ENCODE assay signal across 2 cellular contexts in the genomic region with DNA sequence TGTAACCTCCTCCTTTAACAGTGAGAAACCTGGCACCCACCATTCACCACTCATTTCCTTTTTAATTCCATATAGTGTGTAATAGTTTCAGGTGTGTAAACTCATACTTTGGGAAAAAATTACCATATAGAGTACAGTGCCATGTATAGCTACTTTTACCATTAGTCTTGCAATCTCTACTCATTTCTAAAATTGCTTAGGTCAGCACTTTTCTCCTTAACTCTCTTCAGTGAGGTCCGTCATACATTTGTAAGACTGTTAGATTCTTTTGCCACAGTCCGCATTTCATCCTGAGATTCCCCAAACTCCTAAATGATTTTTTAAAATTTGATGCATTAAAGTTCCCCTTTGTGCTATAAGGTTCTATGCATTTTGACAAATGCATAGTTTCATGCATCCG.
TF ChIP-seq lines count a peak whose summit lies in the region.

No MANE protein-coding gene starts in this region.

TF ChIP-seq in A549, 52 proteins besides CTCF, POLR2A, EP300 and RAD21 (continued from another document):
- TF ChIP-seq, protein P1, sequence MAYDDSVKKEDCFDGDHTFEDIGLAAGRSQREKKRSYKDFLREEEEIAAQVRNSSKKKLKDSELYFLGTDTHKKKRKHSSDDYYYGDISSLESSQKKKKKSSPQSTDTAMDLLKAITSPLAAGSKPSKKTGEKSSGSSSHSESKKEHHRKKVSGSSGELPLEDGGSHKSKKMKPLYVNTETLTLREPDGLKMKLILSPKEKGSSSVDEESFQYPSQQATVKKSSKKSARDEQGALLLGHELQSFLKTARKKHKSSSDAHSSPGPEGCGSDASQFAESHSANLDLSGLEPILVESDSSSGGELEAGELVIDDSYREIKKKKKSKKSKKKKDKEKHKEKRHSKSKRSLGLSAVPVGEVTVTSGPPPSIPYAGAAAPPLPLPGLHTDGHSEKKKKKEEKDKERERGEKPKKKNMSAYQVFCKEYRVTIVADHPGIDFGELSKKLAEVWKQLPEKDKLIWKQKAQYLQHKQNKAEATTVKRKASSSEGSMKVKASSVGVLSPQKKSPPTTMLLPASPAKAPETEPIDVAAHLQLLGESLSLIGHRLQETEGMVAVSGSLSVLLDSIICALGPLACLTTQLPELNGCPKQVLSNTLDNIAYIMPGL (CRISPR knock-in tag; IDR thresholded peaks at IDR 0.05; ENCODE audit: borderline replicate concordance), result no peak
- TF ChIP-seq PHF8 (IDR thresholded peaks at IDR 0.05; ENCODE audit: borderline replicate concordance, low read depth) (no peak), EHMT2 (IDR thresholded peaks at IDR 0.05; ENCODE audit: low read depth) (no peak), ZNF302 (CRISPR knock-in tag; IDR thresholded peaks at IDR 0.05) (no peak), FOXS1 (CRISPR knock-in tag; IDR thresholded peaks at IDR 0.05) (no peak)

TF ChIP-seq in K562, 482 proteins besides CTCF, POLR2A, EP300 and RAD21 (continued from another document and continues in another):
- TF ChIP-seq, protein P2, sequence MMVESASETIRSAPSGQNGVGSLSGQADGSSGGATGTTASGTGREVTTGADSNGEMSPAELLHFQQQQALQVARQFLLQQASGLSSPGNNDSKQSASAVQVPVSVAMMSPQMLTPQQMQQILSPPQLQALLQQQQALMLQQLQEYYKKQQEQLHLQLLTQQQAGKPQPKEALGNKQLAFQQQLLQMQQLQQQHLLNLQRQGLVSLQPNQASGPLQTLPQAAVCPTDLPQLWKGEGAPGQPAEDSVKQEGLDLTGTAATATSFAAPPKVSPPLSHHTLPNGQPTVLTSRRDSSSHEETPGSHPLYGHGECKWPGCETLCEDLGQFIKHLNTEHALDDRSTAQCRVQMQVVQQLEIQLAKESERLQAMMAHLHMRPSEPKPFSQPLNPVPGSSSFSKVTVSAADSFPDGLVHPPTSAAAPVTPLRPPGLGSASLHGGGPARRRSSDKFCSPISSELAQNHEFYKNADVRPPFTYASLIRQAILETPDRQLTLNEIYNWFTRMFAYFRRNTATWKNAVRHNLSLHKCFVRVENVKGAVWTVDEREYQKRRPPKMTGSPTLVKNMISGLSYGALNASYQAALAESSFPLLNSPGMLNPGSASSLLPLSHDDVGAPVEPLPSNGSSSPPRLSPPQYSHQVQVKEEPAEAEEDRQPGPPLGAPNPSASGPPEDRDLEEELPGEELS (CRISPR knock-in tag; IDR thresholded peaks at IDR 0.05; ENCODE audit: borderline replicate concordance), result no peak
- no peak for TF ChIP-seq JUNB (CRISPR knock-in tag; conservative IDR thresholded peaks at IDR 0.05)
- TF ChIP-seq KLF16 (IDR thresholded peaks at IDR 0.05), result no peak
- no peak for TF ChIP-seq ZFP36 (IDR thresholded peaks at IDR 0.05; ENCODE audit: low read depth, low read length, partially characterized antibody)
- TF ChIP-seq MAFK (IDR thresholded peaks at IDR 0.05; ENCODE audit: low read length), result peak; percentile 100
- peak; percentile 89 for TF ChIP-seq C11orf30 (IDR thresholded peaks at IDR 0.05; ENCODE audit: low read depth)
- TF ChIP-seq MAFG (tag; conservative IDR thresholded peaks at IDR 0.05), result peak; percentile 92
- TF ChIP-seq MAFF (IDR thresholded peaks at IDR 0.05; ENCODE audit: low read length), result peak; percentile 99
- TF ChIP-seq GABPA (tag; conservative IDR thresholded peaks at IDR 0.05; ENCODE audit: low read depth), result no peak
- TF ChIP-seq, protein P3, sequence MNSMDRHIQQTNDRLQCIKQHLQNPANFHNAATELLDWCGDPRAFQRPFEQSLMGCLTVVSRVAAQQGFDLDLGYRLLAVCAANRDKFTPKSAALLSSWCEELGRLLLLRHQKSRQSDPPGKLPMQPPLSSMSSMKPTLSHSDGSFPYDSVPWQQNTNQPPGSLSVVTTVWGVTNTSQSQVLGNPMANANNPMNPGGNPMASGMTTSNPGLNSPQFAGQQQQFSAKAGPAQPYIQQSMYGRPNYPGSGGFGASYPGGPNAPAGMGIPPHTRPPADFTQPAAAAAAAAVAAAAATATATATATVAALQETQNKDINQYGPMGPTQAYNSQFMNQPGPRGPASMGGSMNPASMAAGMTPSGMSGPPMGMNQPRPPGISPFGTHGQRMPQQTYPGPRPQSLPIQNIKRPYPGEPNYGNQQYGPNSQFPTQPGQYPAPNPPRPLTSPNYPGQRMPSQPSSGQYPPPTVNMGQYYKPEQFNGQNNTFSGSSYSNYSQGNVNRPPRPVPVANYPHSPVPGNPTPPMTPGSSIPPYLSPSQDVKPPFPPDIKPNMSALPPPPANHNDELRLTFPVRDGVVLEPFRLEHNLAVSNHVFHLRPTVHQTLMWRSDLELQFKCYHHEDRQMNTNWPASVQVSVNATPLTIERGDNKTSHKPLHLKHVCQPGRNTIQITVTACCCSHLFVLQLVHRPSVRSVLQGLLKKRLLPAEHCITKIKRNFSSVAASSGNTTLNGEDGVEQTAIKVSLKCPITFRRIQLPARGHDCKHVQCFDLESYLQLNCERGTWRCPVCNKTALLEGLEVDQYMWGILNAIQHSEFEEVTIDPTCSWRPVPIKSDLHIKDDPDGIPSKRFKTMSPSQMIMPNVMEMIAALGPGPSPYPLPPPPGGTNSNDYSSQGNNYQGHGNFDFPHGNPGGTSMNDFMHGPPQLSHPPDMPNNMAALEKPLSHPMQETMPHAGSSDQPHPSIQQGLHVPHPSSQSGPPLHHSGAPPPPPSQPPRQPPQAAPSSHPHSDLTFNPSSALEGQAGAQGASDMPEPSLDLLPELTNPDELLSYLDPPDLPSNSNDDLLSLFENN (IDR thresholded peaks at IDR 0.05; ENCODE audit: low read depth in 2 of 2, low read length in 2 of 2), result no peak
- TF ChIP-seq ZNF175 (CRISPR knock-in tag; IDR thresholded peaks at IDR 0.05; ENCODE audit: low read depth), result no peak
- TF ChIP-seq ZNF3 (CRISPR knock-in tag; IDR thresholded peaks at IDR 0.05), result no peak
- no peak for TF ChIP-seq VEZF1 (CRISPR knock-in tag; IDR thresholded peaks at IDR 0.05)
- no peak for TF ChIP-seq KLF13 (tag; IDR thresholded peaks at IDR 0.05; ENCODE audit: borderline replicate concordance, low read depth)
- no peak for TF ChIP-seq ZNF707 (CRISPR knock-in tag; conservative IDR thresholded peaks at IDR 0.05)
- no peak for TF ChIP-seq ZNF586 (CRISPR knock-in tag; conservative IDR thresholded peaks at IDR 0.05)
- no peak for TF ChIP-seq RHOXF2B (CRISPR knock-in tag; conservative IDR thresholded peaks at IDR 0.05)
- TF ChIP-seq MTA2 (IDR thresholded peaks at IDR 0.05; ENCODE audit: low read depth), result no peak
- TF ChIP-seq ZNF280A (IDR thresholded peaks at IDR 0.05; ENCODE audit: low read depth, partially characterized antibody), result no peak
- peak; percentile 95 for TF ChIP-seq ZNF316 (IDR thresholded peaks at IDR 0.05)
- TF ChIP-seq ZNF143 (CRISPR knock-in tag; IDR thresholded peaks at IDR 0.05), result no peak
- no peak for TF ChIP-seq CBX8 (IDR thresholded peaks at IDR 0.05; ENCODE audit: borderline replicate concordance, extremely low read depth, low read depth, low read length, poor library complexity, severe bottlenecking)
- no peak for TF ChIP-seq XRCC3 (IDR thresholded peaks at IDR 0.05)
- TF ChIP-seq BHLHE40 (IDR thresholded peaks at IDR 0.05; ENCODE audit: low read length), result no peak
- TF ChIP-seq ZNF449 (CRISPR knock-in tag; IDR thresholded peaks at IDR 0.05), result no peak
- TF ChIP-seq LARP7 (IDR thresholded peaks at IDR 0.05), result no peak
- TF ChIP-seq CCAR2 (IDR thresholded peaks at IDR 0.05; ENCODE audit: low read depth, low read length), result no peak
- no peak for TF ChIP-seq POLR2AphosphoS2 (IDR thresholded peaks at IDR 0.05; ENCODE audit: low read length)
- no peak for TF ChIP-seq ZNF224 (CRISPR knock-in tag; IDR thresholded peaks at IDR 0.05)
- TF ChIP-seq USF2 (CRISPR knock-in tag; IDR thresholded peaks at IDR 0.05), result no peak
- no peak for TF ChIP-seq REST (CRISPR knock-in tag; IDR thresholded peaks at IDR 0.05; ENCODE audit: low read depth)
